Comparison of ENCODE assay signal across 17 cellular contexts in genomic region chr7:76073335-76073990, GRCh38.
"Had no signal": no experiment of that assay in that cellular context is flagged by ENCODE, and none has a peak within 500 bp of the region (broad histone marks: within the 10 kb centered on the region; RNA-seq: fewer than 3 reads in every experiment).

No MANE protein-coding gene starts in this region.

- H3K4me3 Mint-ChIP-seq: activated B cell treated with CpG ODN at 0.5 μM for 24 hours; activated naive CD4-positive, alpha-beta T cell treated with anti-CD3 and anti-CD28 coated beads for 36 hours; activated T-helper 17 cell treated with anti-CD3 and anti-CD28 coated beads, Interleukin-2, amount 50 U/mL, for 72 hours; memory B cell; nephron progenitor cell had no signal

- H3K36me3 ChIP-seq: cardiac muscle cell, colonic mucosa, spleen, transverse colon had no signal

- H3K27me3 Mint-ChIP-seq: activated B cell treated with CpG ODN at 0.5 μM for 24 hours; activated T-helper 17 cell treated with anti-CD3 and anti-CD28 coated beads, Interleukin-2, amount 50 U/mL, for 72 hours; memory B cell had no signal

- H3K4me3 ChIP-seq: cardiac muscle cell, colonic mucosa, spleen, transverse colon had no signal

- FAIRE-seq: astrocyte had no signal

- DNase-seq: activated B cell treated with CpG ODN at 0.5 μM for 24 hours; activated CD4-positive, alpha-beta T cell treated with anti-CD3 and anti-CD28 coated beads, Interleukin-2, amount 50 U/mL, for 1 hour; activated naive CD4-positive, alpha-beta T cell treated with anti-CD3 and anti-CD28 coated beads for 36 hours; activated T-cell treated with anti-CD3 and anti-CD28 coated beads for 4 hours; colonic mucosa; effector CD8-positive, alpha-beta T cell; nephron progenitor cell; spleen; stimulated activated CD4-positive, alpha-beta T cell treated with anti-CD3 and anti-CD28 coated beads, Interleukin-1b, Interleukin-23, amount 100 ng/mL, for 48 hours; stimulated activated naive CD4-positive, alpha-beta T cell; substantia nigra; transverse colon had no signal

- H3K27ac Mint-ChIP-seq: activated B cell treated with CpG ODN at 0.5 μM for 24 hours; activated naive CD4-positive, alpha-beta T cell treated with anti-CD3 and anti-CD28 coated beads for 36 hours; activated T-helper 17 cell treated with anti-CD3 and anti-CD28 coated beads, Interleukin-2, amount 50 U/mL, for 72 hours; memory B cell; nephron progenitor cell had no signal

- H3K9me3 ChIP-seq: colonic mucosa, transverse colon had no signal

- H3K4me1 Mint-ChIP-seq: nephron progenitor cell had no signal

- H3K4me1 ChIP-seq: colonic mucosa had no signal

- ATAC-seq: activated T-helper 17 cell treated with anti-CD3 and anti-CD28 coated beads, Interleukin-2, amount 50 U/mL, for 72 hours; sciatic nerve had no signal

- H3K9me3 Mint-ChIP-seq: activated naive CD4-positive, alpha-beta T cell treated with anti-CD3 and anti-CD28 coated beads for 36 hours; activated T-helper 17 cell treated with anti-CD3 and anti-CD28 coated beads, Interleukin-2, amount 50 U/mL, for 72 hours had no signal

- H3K27me3 ChIP-seq: cardiac muscle cell, colonic mucosa, spleen, transverse colon had no signal

- H3K27ac ChIP-seq: cardiac muscle cell, colonic mucosa, spleen, transverse colon had no signal
